In genomic region chr13:26929971-26930730, GRCh38 we compare ENCODE assay signal across 8 cellular contexts.
A peak's percentile ranks its signal among the peaks of the same experiment; 100 is the strongest.
DNase-seq lines count a peak whose midpoint lies in the region; FAIRE-seq and TF ChIP-seq lines count a peak whose summit lies in the region.

No MANE protein-coding gene starts in this region.

- DNase-seq in NCI-H1436 (lab: John Stamatoyannopoulos, UW), result peak; percentile 34
- no peak for DNase-seq in NCI-H1436 treated with DMSO at 0.1 percent for 48 hours (lab: John Stamatoyannopoulos, UW)
- peak; percentile 57 for DNase-seq in M059J (ENCODE audit: low read depth)
- peak; percentile 55 to 56 for DNase-seq in SHP77 (lab: John Stamatoyannopoulos, UW)
- DNase-seq in activated effector memory CD4-positive, alpha-beta T cell treated with anti-CD3 and anti-CD28 coated beads, Interleukin-2, amount 50 U/mL, for 16 hours, result peak; percentile 91
- peak; percentile 33 to 77 for DNase-seq in frontal cortex (ENCODE audit: low spot score in 2 of 2)
- peak; percentile 49 for DNase-seq in occipital lobe (lab: John Stamatoyannopoulos, UW)
- peak; percentile 83 for DNase-seq in testis

- H3K9me3 ChIP-seq in testis, result no peaks in the 10 kb centered on the region

- intact Hi-C loops in testis (cut with DNase I; ENCODE audit: low total_unique reads), result loop anchor here (5.0 kb wide), 1 partner anchor 223 kb away; no protein-coding TSS in a partner anchor

- H3K36me3 ChIP-seq in testis (ENCODE audit: low read depth, missing control alignments), result no peaks in the 10 kb centered on the region

- H3K4me3 ChIP-seq in testis, result peak overlapping the region in 1 of 2 donors; percentile 14

- 8 to 10% methylated on average over 18 to 21 of the region's 21 CpGs for WGBS in testis, 2 donors

- TF ChIP-seq POLR2A in testis (IDR thresholded peaks at IDR 0.05), result no peak

- H3K27ac ChIP-seq in testis, result no peak overlapping the region

- H3K27me3 ChIP-seq in testis, result no peaks in the 10 kb centered on the region

- FAIRE-seq in frontal cortex (lab: Jason Lieb, UNC), result no peak

- peak; percentile 69 to 98 (median 82) for TF ChIP-seq CTCF in testis (IDR thresholded peaks at IDR 0.05)

- H3K4me1 ChIP-seq in testis, result no peaks in the 10 kb centered on the region
